22 cellular contexts compared by ENCODE assay signal in the genomic region with DNA sequence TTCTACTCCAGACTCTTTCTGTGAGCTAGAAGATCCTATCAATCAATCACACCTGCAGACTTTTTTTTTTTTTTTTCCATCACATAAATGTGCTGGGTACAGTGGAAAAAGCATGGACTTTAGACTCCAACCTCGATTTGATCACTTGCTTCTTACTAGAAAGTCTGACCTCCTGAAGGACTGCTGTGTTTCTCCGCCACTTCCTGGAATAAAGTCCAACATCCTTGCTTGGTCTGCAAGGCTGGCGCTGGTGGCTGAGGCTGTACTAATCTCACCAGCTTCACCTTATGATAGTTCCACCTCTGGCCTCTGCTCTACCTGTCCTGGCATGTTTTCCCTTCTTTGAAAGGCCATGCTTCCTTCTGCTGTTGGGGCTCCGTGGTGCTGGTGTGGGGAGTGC.
DNase-seq lines count a peak whose midpoint lies in the region; ATAC-seq, FAIRE-seq and TF ChIP-seq lines count a peak whose summit lies in the region.
"Had no signal": no experiment of that assay in that cellular context is flagged by ENCODE, and none has a peak within 500 bp of the region (broad histone marks: within the 10 kb centered on the region; RNA-seq: fewer than 3 reads in every experiment).

No MANE protein-coding gene starts in this region.

- in situ Hi-C loops in transverse colon (cut with MboI; ENCODE audit: low pct_ligation_motif_present in 1 of 4, low pct_unique_long_range_greater_than_20kb in 1 of 4, low sequenced_read_pairs in 3 of 4) = no loop called here

- H3K27ac ChIP-seq in H1 (ENCODE audit: low read depth, low read length) (no peak overlapping the region), transverse colon (no peak overlapping the region), testis (no peak overlapping the region)
- H3K27ac ChIP-seq: A549, C4-2B, HL-60 had no signal

- no peaks in the 10 kb centered on the region for H4K20me1 ChIP-seq in H1 (replicated peaks in 1 of 2; ENCODE audit: control insufficient read depth in 1 of 2, insufficient read depth in 2 of 2, low read length in 2 of 2)

- peaks cover 10% of the 10 kb centered on the region for H3K4me1 Mint-ChIP-seq in Caco-2 (ENCODE audit: low read depth, unreplicated experiment)

- H3K9me3 Mint-ChIP-seq in Caco-2 (ENCODE audit: unreplicated experiment) = no peaks in the 10 kb centered on the region
- H3K9me3 Mint-ChIP-seq: CD4-positive, alpha-beta memory T cell had no signal

- H4K8ac ChIP-seq in H1 (ENCODE audit: extremely low read depth, insufficient read depth, low read length) = no peak overlapping the region

- no peak overlapping the region for H3K4me2 ChIP-seq in H1 (ENCODE audit: insufficient read depth in 1 of 2, low read depth in 2 of 2, low read length in 2 of 2)
- H3K4me2 ChIP-seq: A549 had no signal

- H3K4ac ChIP-seq in H1 (replicated peaks; ENCODE audit: insufficient read length, low read depth, low read length) = no peak overlapping the region

- H2BK20ac ChIP-seq in H1 (ENCODE audit: low read length) = no peak overlapping the region

- no peak overlapping the region for H3K18ac ChIP-seq in H1 (ENCODE audit: extremely low read depth, low read length)

- H2BK120ac ChIP-seq in H1 (replicated peaks; ENCODE audit: low read depth, low read length) = no peak overlapping the region

- 0 out of 2 replicates have a peak overlapping the region, but pooled peaks have one; percentile 24 for H2AFZ ChIP-seq in H1 (ENCODE audit: low read length)

- FAIRE-seq in H1 (lab: Jason Lieb, UNC) = no peak
- FAIRE-seq: A549, D721Med, G401.6, GM12891 had no signal

- peak overlapping the region; percentile 21; the same call in 1 of the 2 replicates for H2BK15ac ChIP-seq in H1 (ENCODE audit: low read length)

- H3K27ac Mint-ChIP-seq in Caco-2 (ENCODE audit: unreplicated experiment) = no peak overlapping the region
- H3K27ac Mint-ChIP-seq: CD4-positive, alpha-beta memory T cell had no signal

- no peak for TF ChIP-seq CTCF in H1 (IDR thresholded peaks at IDR 0.05; ENCODE audit: control extremely low read depth in 1 of 3, insufficient read depth in 1 of 3, low read depth in 1 of 3, low read length in 3 of 3)
- no peak for TF ChIP-seq CTCF in mucosa of descending colon (IDR thresholded peaks at IDR 0.05)
- TF ChIP-seq CTCF in transverse colon (IDR thresholded peaks at IDR 0.05) = no peak
- TF ChIP-seq CTCF in Caco-2 (IDR thresholded peaks at IDR 0.05; ENCODE audit: insufficient read depth in 1 of 2, low read depth in 1 of 2, low read length in 1 of 2, severe bottlenecking in 1 of 2, unreplicated experiment in 1 of 2) = no peak
- TF ChIP-seq CTCF in testis (IDR thresholded peaks at IDR 0.05) = no peak

- H3K79me2 ChIP-seq in H1 (ENCODE audit: control insufficient read depth in 1 of 2, insufficient read depth in 2 of 2, low read length in 2 of 2) = no peaks in the 10 kb centered on the region

- H3K9me3 ChIP-seq in H1 (ENCODE audit: insufficient read depth in 2 of 2, low read depth in 1 of 2, low read length in 1 of 2) = no peaks in the 10 kb centered on the region
- no peaks in the 10 kb centered on the region for H3K9me3 ChIP-seq in mucosa of descending colon
- H3K9me3 ChIP-seq in transverse colon = no peaks in the 10 kb centered on the region
- no peaks in the 10 kb centered on the region for H3K9me3 ChIP-seq in Caco-2
- H3K9me3 ChIP-seq in testis = no peaks in the 10 kb centered on the region
- H3K9me3 ChIP-seq: A549, BE2C, HAP-1 had no signal

- H3K23me2 ChIP-seq in H1 (ENCODE audit: low read depth, low read length) = no peaks in the 10 kb centered on the region

- no peak overlapping the region for H3K9ac ChIP-seq in H1 (replicated peaks in 1 of 4; ENCODE audit: extremely low read depth in 1 of 4, low read depth in 3 of 4, low read length in 3 of 4)

- peak; percentile 80 for ATAC-seq in mucosa of descending colon
- ATAC-seq: A549 had no signal

- CTCF ChIA-PET in H1 (lab: Charles Lee; ENCODE audit: partially characterized antibody) (no interaction called here), Caco-2 (lab: Charles Lee) (no interaction called here)

- no peak overlapping the region for H2BK5ac ChIP-seq in H1 (ENCODE audit: low read depth, low read length)

- H3K27me3 Mint-ChIP-seq in Caco-2 (ENCODE audit: insufficient read depth, unreplicated experiment) = no peaks in the 10 kb centered on the region
- H3K27me3 Mint-ChIP-seq: CD4-positive, alpha-beta memory T cell had no signal

- TF ChIP-seq RAD21 in H1 (IDR thresholded peaks at IDR 0.05 in 1 of 2, conservative IDR thresholded peaks at IDR 0.05 in 1 of 2; ENCODE audit: low read depth in 2 of 2, low read length in 2 of 2) = no peak

- H3K36me3 ChIP-seq in H1 (ENCODE audit: control insufficient read depth in 2 of 4, insufficient read depth in 4 of 4, low read length in 3 of 4) = no peaks in the 10 kb centered on the region
- no peaks in the 10 kb centered on the region for H3K36me3 ChIP-seq in mucosa of descending colon (ENCODE audit: low read depth)
- no peaks in the 10 kb centered on the region for H3K36me3 ChIP-seq in transverse colon
- no peaks in the 10 kb centered on the region for H3K36me3 ChIP-seq in Caco-2 (ENCODE audit: control insufficient read depth, insufficient read depth, low read length)
- H3K36me3 ChIP-seq in testis (ENCODE audit: low read depth, missing control alignments) = no peaks in the 10 kb centered on the region
- H3K36me3 ChIP-seq: BE2C, HAP-1 had no signal

- H4K91ac ChIP-seq in H1 (replicated peaks; ENCODE audit: insufficient read length, low read length) = peak overlapping the region; percentile 84

- no peaks in the 10 kb centered on the region for H3K79me1 ChIP-seq in H1 (ENCODE audit: low read depth, low read length)

- TF ChIP-seq EP300 in H1 (IDR thresholded peaks at IDR 0.05; ENCODE audit: borderline replicate concordance in 1 of 2, low read depth in 2 of 2, low read length in 2 of 2) (no peak), transverse colon (IDR thresholded peaks at IDR 0.05; ENCODE audit: low read depth) (no peak)

- peak overlapping the region; percentile 22 for H4K5ac ChIP-seq in H1 (ENCODE audit: insufficient read length, low read depth, low read length)

- peak; percentile 14 for DNase-seq in LoVo (ENCODE audit: low spot score)
- no peak for DNase-seq in H1 (ENCODE audit: low read depth in 1 of 2, low spot score in 2 of 2)
- peak; percentile 47 to 73 (median 48) for DNase-seq in mucosa of descending colon
- DNase-seq in transverse colon = peak; percentile 15
- DNase-seq in superior temporal gyrus (ENCODE audit: extremely low spot score) = no peak
- no peak for DNase-seq in Caco-2
- DNase-seq in NCI-H2171 treated with DMSO at 0.1 percent for 48 hours (lab: John Stamatoyannopoulos, UW) = no peak
- DNase-seq in testis = no peak
- DNase-seq: BE2C; CD4-positive, alpha-beta memory T cell; DMS153; DMS79 treated with DMSO at 0.1 percent for 48 hours; EL; GOT3; IMR-90 had no signal

- POLR2A ChIA-PET in H1 (lab: Charles Lee; ENCODE audit: partially characterized antibody) = interaction anchor here (1.0 kb wide), 1 partner anchor 46 kb away, joined by 3 read pairs; no protein-coding TSS in a partner anchor
- POLR2A ChIA-PET in Caco-2 (lab: Charles Lee) = interaction anchor here (0.8 kb wide), 1 partner anchor 10 kb away, joined by 9 read pairs; no protein-coding TSS in a partner anchor

- no peak overlapping the region for H3K4me3 ChIP-seq in H1 (ENCODE audit: extremely low read depth in 1 of 4, insufficient read depth in 2 of 4, low read depth in 3 of 4, low read length in 4 of 4)
- no peak overlapping the region for H3K4me3 ChIP-seq in mucosa of descending colon
- no peak overlapping the region for H3K4me3 ChIP-seq in transverse colon
- H3K4me3 ChIP-seq in Caco-2 (ENCODE audit: low read depth, low read length) = no peak overlapping the region
- H3K4me3 ChIP-seq in testis = no peak overlapping the region
- H3K4me3 ChIP-seq: A549, HAP-1 had no signal

- H3K4me3 Mint-ChIP-seq in Caco-2 (ENCODE audit: unreplicated experiment) = no peak overlapping the region
- H3K4me3 Mint-ChIP-seq: CD4-positive, alpha-beta memory T cell had no signal

- no peak overlapping the region for H2AK5ac ChIP-seq in H1 (ENCODE audit: low read depth, low read length)

- TF ChIP-seq POLR2A in H1 (IDR thresholded peaks at IDR 0.05; ENCODE audit: control extremely low read depth in 1 of 2, low read depth in 2 of 2, low read length in 2 of 2) (no peak), transverse colon (IDR thresholded peaks at IDR 0.05) (no peak), testis (IDR thresholded peaks at IDR 0.05) (no peak)

- H3K36me3 Mint-ChIP-seq in Caco-2 (ENCODE audit: insufficient read depth, unreplicated experiment) = no peaks in the 10 kb centered on the region
- H3K36me3 Mint-ChIP-seq: CD4-positive, alpha-beta memory T cell had no signal

- no peak overlapping the region for H2BK12ac ChIP-seq in H1 (ENCODE audit: low read depth, low read length)

- H3K27me3 ChIP-seq in H1 (replicated peaks in 1 of 4; ENCODE audit: control insufficient read depth in 3 of 4, extremely low read depth in 1 of 4, insufficient read depth in 3 of 4, low read length in 3 of 4) (no peaks in the 10 kb centered on the region), transverse colon (no peaks in the 10 kb centered on the region), Caco-2 (replicated peaks; ENCODE audit: control insufficient read depth, insufficient read depth, low read length) (no peaks in the 10 kb centered on the region), testis (no peaks in the 10 kb centered on the region)
- H3K27me3 ChIP-seq: BE2C had no signal

- 96% methylated on average over 4 of the region's 4 CpGs; no CpG with 5 or more reads in 1 of the 2 experiments for WGBS in H1 (ENCODE audit: extremely low coverage in 1 of 2, insufficient coverage in 1 of 2, insufficient read length in 1 of 2, insufficient replicate concordance in 2 of 2, low coverage in 1 of 2, low lambda C conversion rate in 2 of 2, missing lambda C conversion rate in 1 of 2), 2 experiments
- WGBS in transverse colon (ENCODE audit: low coverage in 1 of 2), 2 donors = 47 to 52% methylated on average over 4 of the region's 4 CpGs
- 77 to 85% methylated on average over 4 of the region's 4 CpGs for WGBS in testis, 2 donors

- intact Hi-C loops in mucosa of descending colon (cut with DNase I, micrococcal nuclease) = no loop called here
- intact Hi-C loops in transverse colon (cut with DNase I; ENCODE audit: low total_unique reads) = no loop called here
- intact Hi-C loops in Caco-2 (cut with micrococcal nuclease; ENCODE audit: unreplicated experiment) = no loop called here
- intact Hi-C loops in testis (cut with DNase I; ENCODE audit: low total_unique reads) = no loop called here

- no TSS peak for BruUV-seq in Caco-2 (replicated peaks; lab: Mats Ljungman, UMichigan)

- no peak overlapping the region for H3K56ac ChIP-seq in H1 (replicated peaks; ENCODE audit: insufficient read length, low read depth, low read length)

- H3K14ac ChIP-seq in H1 (ENCODE audit: insufficient read length) = no peak overlapping the region

- H3K4me1 ChIP-seq in H1 (replicated peaks in 1 of 4; ENCODE audit: control insufficient read depth in 3 of 4, insufficient read depth in 4 of 4, low read length in 3 of 4) (peaks cover 2 to 13% (median 10%) of the 10 kb centered on the region in 4 experiments; a peak in 4 of 7 replicates), mucosa of descending colon (ENCODE audit: low read depth) (peaks cover 14% of the 10 kb centered on the region), transverse colon (peaks cover 0 to 31% (median 11%) of the 10 kb centered on the region in 4 donors), Caco-2 (peaks cover 7% of the 10 kb centered on the region; the same call in 1 of the 2 replicates), testis (no peaks in the 10 kb centered on the region)
- H3K4me1 ChIP-seq: A549, HAP-1 had no signal

- H3K23ac ChIP-seq in H1 (ENCODE audit: insufficient read length) = no peak overlapping the region

Comparison
In these comparisons a context has a peak if more than half of its experiments do, and no peak if none do; other contexts are left out.
1. DNase-seq: peak in LoVo (single experiment), mucosa of descending colon (3 of 3) and transverse colon (single experiment); none in H1 (0 of 2), superior temporal gyrus (single experiment), Caco-2 (0 of 2), NCI-H2171 treated with DMSO at 0.1 percent for 48 hours (single experiment) and testis (single experiment).